Comparison of ENCODE assay signal across 23 cellular contexts in the genomic region with DNA sequence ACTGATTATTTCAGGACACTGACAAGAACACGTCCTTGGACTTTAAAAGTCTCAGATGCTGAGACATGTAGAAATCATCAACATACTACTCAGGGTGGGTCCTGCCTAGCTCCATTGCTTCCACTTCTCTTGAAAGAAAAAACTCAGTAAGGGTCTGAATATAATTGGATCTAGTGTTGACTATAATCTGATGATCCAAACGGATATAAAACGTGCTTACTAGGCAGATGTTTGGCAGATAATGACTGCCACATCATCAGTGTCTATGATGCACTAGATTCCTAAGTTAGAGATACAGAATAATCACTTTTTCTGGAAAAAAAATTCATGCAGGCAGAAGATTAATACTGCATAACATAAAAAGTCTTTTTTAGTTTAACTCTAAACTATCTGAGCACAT. TPM values are rescaled to one million over a fixed set of nuclear protein-coding genes. Genes with fewer than 3 reads are reported as not detected.
"Had no signal": no experiment of that assay in that cellular context is flagged by ENCODE, and none has a peak within 500 bp of the region (broad histone marks: within the 10 kb centered on the region; RNA-seq: fewer than 3 reads in every experiment).

No MANE protein-coding gene starts in this region.

- H3K4me3 ChIP-seq: left lung, lower lobe of right lung, mucosa of descending colon, ovary, prostate gland, spleen, tibial nerve, vagina had no signal

- H3K27ac ChIP-seq: left lung, lower lobe of right lung, ovary, prostate gland, tibial nerve, vagina had no signal

- DNase-seq: immature natural killer cell; kidney; left colon; left lung; lower lobe of right lung; mammary epithelial cell; mesendoderm; mucosa of descending colon; naive thymus-derived CD4-positive, alpha-beta T cell; ovary; posterior cingulate gyrus; right cardiac atrium; small intestine; spleen; stimulated activated CD4-positive, alpha-beta T cell treated with anti-CD3 and anti-CD28 coated beads, Interleukin-2, amount 100 ng/mL, for 48 hours; stimulated activated CD4-positive, alpha-beta T cell treated with anti-CD3 and anti-CD28 coated beads, Interleukin-4, amount 100 ng/mL, for 4 hours; stimulated activated CD8-positive, alpha-beta memory T cell treated with anti-CD3 and anti-CD28 coated beads, Interleukin-4, amount 100 ng/mL, for 48 hours; stimulated activated naive CD4-positive, alpha-beta T cell treated with Interleukin-2 at 50 U/mL for 16 hours; stimulated activated naive CD8-positive, alpha-beta T cell treated with anti-CD3 and anti-CD28 coated beads, Interleukin-15, amount 100 ng/mL, for 72 hours had no signal

- H3K9me3 ChIP-seq: left lung, lower lobe of right lung, mucosa of descending colon, ovary, prostate gland, spleen, tibial nerve, vagina had no signal

- H3K4me1 ChIP-seq: left lung, lower lobe of right lung, prostate gland, spleen, tibial nerve, vagina had no signal

- H3K36me3 ChIP-seq: left lung, lower lobe of right lung, ovary, prostate gland, spleen, tibial nerve, vagina had no signal

- H3K27me3 ChIP-seq: left lung, ovary, spleen, tibial nerve, vagina had no signal

RNA-seq across cellular contexts. Expression of gene GUCY1A2, which starts 21.6 kb away (rescaled TPM):
- total RNA-seq: natural killer cell treated with Interleukin-12 subunit alpha and Interleukin-12 subunit beta and Interleukin-15 and Interleukin-18, amount 100 ng/mL, for 72 hours had no signal
- polyA plus RNA-seq: immature natural killer cell; mammary epithelial cell; naive thymus-derived CD4-positive, alpha-beta T cell had no signal
